1 cellular context compared by ENCODE assay signal in the genomic region with DNA sequence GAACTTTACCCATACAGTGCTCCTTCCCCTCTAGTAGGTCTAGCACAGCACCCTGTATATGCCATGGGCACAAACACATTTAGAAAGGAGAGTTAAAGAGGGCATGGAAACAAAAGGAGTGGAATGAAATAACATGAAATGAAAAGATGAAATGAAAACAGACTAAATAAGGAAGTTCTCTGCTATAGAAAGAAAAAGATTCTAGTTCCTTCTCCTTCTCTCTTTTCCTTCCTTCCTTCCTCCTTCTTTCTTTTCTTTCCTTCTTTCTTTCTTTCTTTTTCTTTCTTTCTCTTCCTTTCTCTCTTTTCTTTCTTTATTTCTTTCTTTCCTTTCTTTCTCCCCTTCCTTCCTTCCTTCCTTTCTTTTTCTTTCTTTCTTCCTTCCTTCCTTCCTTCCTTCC.
TF ChIP-seq lines count a peak whose summit lies in the region.

No MANE protein-coding gene starts in this region.

TF ChIP-seq in K562, 482 proteins besides CTCF, POLR2A, EP300 and RAD21 (continued from another document):
- TF ChIP-seq, protein P1, sequence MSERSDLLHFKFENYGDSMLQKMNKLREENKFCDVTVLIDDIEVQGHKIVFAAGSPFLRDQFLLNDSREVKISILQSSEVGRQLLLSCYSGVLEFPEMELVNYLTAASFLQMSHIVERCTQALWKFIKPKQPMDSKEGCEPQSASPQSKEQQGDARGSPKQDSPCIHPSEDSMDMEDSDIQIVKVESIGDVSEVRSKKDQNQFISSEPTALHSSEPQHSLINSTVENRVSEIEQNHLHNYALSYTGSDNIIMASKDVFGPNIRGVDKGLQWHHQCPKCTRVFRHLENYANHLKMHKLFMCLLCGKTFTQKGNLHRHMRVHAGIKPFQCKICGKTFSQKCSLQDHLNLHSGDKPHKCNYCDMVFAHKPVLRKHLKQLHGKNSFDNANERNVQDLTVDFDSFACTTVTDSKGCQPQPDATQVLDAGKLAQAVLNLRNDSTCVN (CRISPR knock-in tag; IDR thresholded peaks at IDR 0.05), result no peak
- TF ChIP-seq RNF219 (CRISPR knock-in tag; IDR thresholded peaks at IDR 0.05), result no peak
- peak; percentile 40; the same call in 1 of the 2 replicates for TF ChIP-seq ZNF512 (tag; IDR thresholded peaks at IDR 0.05)
- TF ChIP-seq SRSF9 (IDR thresholded peaks at IDR 0.05; ENCODE audit: borderline replicate concordance, low read depth, low read length), result 0 out of 2 replicates have a peak, but pooled peaks have one; percentile 45
- no peak for TF ChIP-seq HNRNPL (IDR thresholded peaks at IDR 0.05; ENCODE audit: low read depth, low read length)
- no peak for TF ChIP-seq ZNF436 (CRISPR knock-in tag; IDR thresholded peaks at IDR 0.05)
- TF ChIP-seq U2AF1 (optimal IDR thresholded peaks at IDR 0.05; ENCODE audit: low read depth, low read length), result peak; percentile 66
